In genomic region chr19:38734176-38734425, GRCh38 we compare ENCODE assay signal across 7 cellular contexts. TPM values are rescaled to one million over a fixed set of nuclear protein-coding genes. Genes with fewer than 3 reads are reported as not detected.
A peak's percentile ranks its signal among the peaks of the same experiment; 100 is the strongest.
DNase-seq lines count a peak whose midpoint lies in the region; ATAC-seq, FAIRE-seq and TF ChIP-seq lines count a peak whose summit lies in the region.

No MANE protein-coding gene starts in this region.

- no peaks in the 10 kb centered on the region for H3K9me3 ChIP-seq in PC-3 (ENCODE audit: low read length)
- H3K9me3 ChIP-seq in fibroblast of lung (ENCODE audit: control insufficient read depth, insufficient read depth, low read depth, low read length) = no peaks in the 10 kb centered on the region

- peak overlapping the region; percentile 62 for H3K27ac ChIP-seq in PC-3 (ENCODE audit: low read length)
- peak overlapping the region; percentile 8 for H3K27ac ChIP-seq in fibroblast of lung (ENCODE audit: insufficient read depth, low read length)

- H3K27me3 ChIP-seq in PC-3 (ENCODE audit: low read length) (no peaks in the 10 kb centered on the region), fibroblast of lung (ENCODE audit: control insufficient read depth, insufficient read depth, low read length) (no peaks in the 10 kb centered on the region)

- H3K4me1 Mint-ChIP-seq in stimulated activated effector memory CD8-positive, alpha-beta T cell treated with anti-CD3 and anti-CD28 coated beads, Interleukin-12 subunit alpha, Interleukin-12 subunit beta, amount 100 ng/mL, for 72 hours = peaks cover 70% of the 10 kb centered on the region

- H3K4me3 ChIP-seq in PC-3 (ENCODE audit: low read length) = no peak overlapping the region
- H3K4me3 ChIP-seq in fibroblast of lung (replicated peaks in 1 of 4; ENCODE audit: control extremely low read depth in 1 of 4, insufficient read depth in 1 of 4, low read depth in 3 of 4, low read length in 4 of 4) = no peak overlapping the region

- FAIRE-seq in GM18507 (lab: Jason Lieb, UNC) = peak; percentile 92

- H3K4me3 Mint-ChIP-seq in stimulated activated effector memory CD8-positive, alpha-beta T cell treated with anti-CD3 and anti-CD28 coated beads, Interleukin-12 subunit alpha, Interleukin-12 subunit beta, amount 100 ng/mL, for 72 hours = peak overlapping the region; percentile 74

- H3F3A ChIP-seq in PC-3 (ENCODE audit: low read length, unreplicated experiment) = peaks cover 6% of the 10 kb centered on the region

- CTCF ChIA-PET in PC-3 (lab: Charles Lee) = no interaction called here
- CTCF ChIA-PET in HEK293T (lab: Yijun Ruan, JAX) = no interaction called here

- peaks cover 76% of the 10 kb centered on the region for H3K36me3 Mint-ChIP-seq in stimulated activated effector memory CD8-positive, alpha-beta T cell treated with anti-CD3 and anti-CD28 coated beads, Interleukin-12 subunit alpha, Interleukin-12 subunit beta, amount 100 ng/mL, for 72 hours

- H3K9ac ChIP-seq in PC-3 (ENCODE audit: low read length) (no peak overlapping the region), fibroblast of lung (ENCODE audit: insufficient read depth, low read length) (no peak overlapping the region)

- BruUV-seq in PC-3 (replicated peaks; lab: Mats Ljungman, UMichigan) = no TSS peak

- no peak overlapping the region for H3K4me2 ChIP-seq in PC-3 (ENCODE audit: low read length)
- H3K4me2 ChIP-seq in fibroblast of lung (ENCODE audit: extremely low read depth, insufficient read depth, low read length) = no peak overlapping the region

- H2AFZ ChIP-seq in PC-3 (ENCODE audit: low read length) (no peak overlapping the region), fibroblast of lung (ENCODE audit: low read length) (no peak overlapping the region)

- no peaks in the 10 kb centered on the region for H4K20me1 ChIP-seq in PC-3 (ENCODE audit: low read length)
- H4K20me1 ChIP-seq in fibroblast of lung (ENCODE audit: control insufficient read depth, extremely low read depth, insufficient read depth, low read length) = no peaks in the 10 kb centered on the region

- DNase-seq in GM18507 (ENCODE audit: extremely low spot score, insufficient read length, low read depth) = no peak
- no peak for DNase-seq in PC-3
- no peak for DNase-seq in fibroblast of lung (ENCODE audit: low read depth in 2 of 2)
- no peak for DNase-seq in stimulated activated effector memory CD8-positive, alpha-beta T cell treated with anti-CD3 and anti-CD28 coated beads, Interleukin-12 subunit alpha, Interleukin-12 subunit beta, amount 100 ng/mL, for 72 hours (ENCODE audit: low spot score in 2 of 2)
- no peak for DNase-seq in AG20443 (ENCODE audit: low spot score)
- no peak for DNase-seq in HEK293T (ENCODE audit: extremely low spot score)

- H3K79me2 ChIP-seq in PC-3 (ENCODE audit: low read length) = no peaks in the 10 kb centered on the region
- no peaks in the 10 kb centered on the region for H3K79me2 ChIP-seq in fibroblast of lung (ENCODE audit: control insufficient read depth, insufficient read depth, low read length)

- H3K9me3 Mint-ChIP-seq in stimulated activated effector memory CD8-positive, alpha-beta T cell treated with anti-CD3 and anti-CD28 coated beads, Interleukin-12 subunit alpha, Interleukin-12 subunit beta, amount 100 ng/mL, for 72 hours = no peaks in the 10 kb centered on the region

- H3K36me3 ChIP-seq in PC-3 (ENCODE audit: low read depth, low read length) (peaks cover 21% of the 10 kb centered on the region), fibroblast of lung (ENCODE audit: control insufficient read depth, insufficient read depth, low read length) (peaks cover 14% of the 10 kb centered on the region)

- H3K9me2 ChIP-seq in PC-3 (replicated peaks; ENCODE audit: low read length) = no peaks in the 10 kb centered on the region

- TF ChIP-seq CTCF in PC-3 (conservative IDR thresholded peaks at IDR 0.05; ENCODE audit: low read depth, low read length) (no peak), fibroblast of lung (conservative IDR thresholded peaks at IDR 0.05 in 1 of 2, IDR thresholded peaks at IDR 0.05 in 1 of 2; ENCODE audit: low read depth in 1 of 2, low read length in 2 of 2) (no peak)

- H3K27ac Mint-ChIP-seq in stimulated activated effector memory CD8-positive, alpha-beta T cell treated with anti-CD3 and anti-CD28 coated beads, Interleukin-12 subunit alpha, Interleukin-12 subunit beta, amount 100 ng/mL, for 72 hours = peak overlapping the region; percentile 95

- intact Hi-C loops in PC-3 (cut with micrococcal nuclease) = loop anchor here (5.0 kb wide), 1 partner anchor 103 kb away; no protein-coding TSS in a partner anchor

- H3K4me1 ChIP-seq in PC-3 (ENCODE audit: insufficient read depth, low read length) (peaks cover 16% of the 10 kb centered on the region), fibroblast of lung (ENCODE audit: control insufficient read depth, extremely low read depth, insufficient read depth, low read length) (peaks cover 4% of the 10 kb centered on the region)

- POLR2A ChIA-PET in PC-3 (lab: Charles Lee; ENCODE audit: unreplicated experiment) (interaction anchor here (0.9 kb wide), 1 partner anchor 196 kb away, joined by 3 read pairs; the partner anchor contains the start of genes MRPS12 and SARS2), HEK293T (lab: Yijun Ruan, JAX) (interaction anchor here (1.4 kb wide), 1 partner anchor 115 kb away, joined by 4 read pairs; the partner anchor contains the start of gene EIF3K)

- ATAC-seq in PC-3 (no peak), HG03342 (IDR thresholded peaks at IDR 0.05; ENCODE audit: unreplicated experiment) (no peak)
- ATAC-seq in stimulated activated effector memory CD8-positive, alpha-beta T cell treated with anti-CD3 and anti-CD28 coated beads, Interleukin-12 subunit alpha, Interleukin-12 subunit beta, amount 100 ng/mL, for 72 hours = no peak

TF ChIP-seq in HEK293T, 16 proteins besides CTCF, POLR2A, EP300 and RAD21:
- no peak for TF ChIP-seq SP1 (IDR thresholded peaks at IDR 0.05)
- TF ChIP-seq LEF1 (IDR thresholded peaks at IDR 0.05; ENCODE audit: borderline replicate concordance) = no peak
- no peak for TF ChIP-seq FOXK2 (IDR thresholded peaks at IDR 0.05)
- TF ChIP-seq ZNF384 (IDR thresholded peaks at IDR 0.05) = no peak
- no peak for TF ChIP-seq FOXA1 (IDR thresholded peaks at IDR 0.05)
- TF ChIP-seq, protein P1, sequence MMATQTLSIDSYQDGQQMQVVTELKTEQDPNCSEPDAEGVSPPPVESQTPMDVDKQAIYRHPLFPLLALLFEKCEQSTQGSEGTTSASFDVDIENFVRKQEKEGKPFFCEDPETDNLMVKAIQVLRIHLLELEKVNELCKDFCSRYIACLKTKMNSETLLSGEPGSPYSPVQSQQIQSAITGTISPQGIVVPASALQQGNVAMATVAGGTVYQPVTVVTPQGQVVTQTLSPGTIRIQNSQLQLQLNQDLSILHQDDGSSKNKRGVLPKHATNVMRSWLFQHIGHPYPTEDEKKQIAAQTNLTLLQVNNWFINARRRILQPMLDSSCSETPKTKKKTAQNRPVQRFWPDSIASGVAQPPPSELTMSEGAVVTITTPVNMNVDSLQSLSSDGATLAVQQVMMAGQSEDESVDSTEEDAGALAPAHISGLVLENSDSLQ (IDR thresholded peaks at IDR 0.05) = no peak
- no peak for TF ChIP-seq ELF4 (IDR thresholded peaks at IDR 0.05)
- no peak for TF ChIP-seq HDGF (IDR thresholded peaks at IDR 0.05; ENCODE audit: borderline replicate concordance)
- no peak for TF ChIP-seq TARDBP (IDR thresholded peaks at IDR 0.05)
- no peak for TF ChIP-seq NFRKB (IDR thresholded peaks at IDR 0.05)
- no peak for TF ChIP-seq FOXM1 (IDR thresholded peaks at IDR 0.05; ENCODE audit: borderline replicate concordance)
- TF ChIP-seq BHLHE40 (IDR thresholded peaks at IDR 0.05; ENCODE audit: borderline replicate concordance) = no peak
- no peak for TF ChIP-seq L3MBTL2 (conservative IDR thresholded peaks at IDR 0.05)
- no peak for TF ChIP-seq CTBP1 (IDR thresholded peaks at IDR 0.05; ENCODE audit: borderline replicate concordance)
- no peak for TF ChIP-seq ARNT (IDR thresholded peaks at IDR 0.05)
- TF ChIP-seq SUZ12 (IDR thresholded peaks at IDR 0.05) = no peak

RNA-seq across cellular contexts. Expression of gene CAPN12, which starts 10.2 kb away (rescaled TPM):
- total RNA-seq in PC-3 (2014; rRNA removed) (3.8 and 5.5 TPM in 2 replicates), fibroblast of lung (0.26 and 0.50 TPM in 2 replicates)
- polyA plus RNA-seq in fibroblast of lung = 0.07 and 0.20 TPM in 2 replicates
- 0.05 TPM in 1 of 2 replicates, not detected in the other for polyA plus RNA-seq in fibroblast of lung (2012)
- not detected in 2 replicates for polyA minus RNA-seq in fibroblast of lung (ENCODE audit: low replicate concordance)

RNA-seq across cellular contexts. Expression of gene LGALS7, which starts 39.2 kb away (rescaled TPM):
- total RNA-seq in PC-3 (2014; rRNA removed) (not detected in 2 replicates), fibroblast of lung (not detected in 2 replicates)
- not detected in 2 replicates for polyA plus RNA-seq in fibroblast of lung
- not detected in 2 replicates for polyA plus RNA-seq in fibroblast of lung (2012)
- not detected in 2 replicates for polyA minus RNA-seq in fibroblast of lung (ENCODE audit: low replicate concordance)

RNA-seq across cellular contexts. Expression of gene LGALS7B, which starts 54.9 kb away (rescaled TPM):
- not detected in 2 replicates for total RNA-seq in PC-3 (2014; rRNA removed)
- total RNA-seq in fibroblast of lung = not detected in 2 replicates
- polyA plus RNA-seq in fibroblast of lung = 0.28 TPM in 1 of 2 replicates, not detected in the other
- polyA plus RNA-seq in fibroblast of lung (2012) = not detected in 2 replicates
- not detected in 2 replicates for polyA minus RNA-seq in fibroblast of lung (ENCODE audit: low replicate concordance)
